29 cellular contexts compared by ENCODE assay signal in the genomic region with DNA sequence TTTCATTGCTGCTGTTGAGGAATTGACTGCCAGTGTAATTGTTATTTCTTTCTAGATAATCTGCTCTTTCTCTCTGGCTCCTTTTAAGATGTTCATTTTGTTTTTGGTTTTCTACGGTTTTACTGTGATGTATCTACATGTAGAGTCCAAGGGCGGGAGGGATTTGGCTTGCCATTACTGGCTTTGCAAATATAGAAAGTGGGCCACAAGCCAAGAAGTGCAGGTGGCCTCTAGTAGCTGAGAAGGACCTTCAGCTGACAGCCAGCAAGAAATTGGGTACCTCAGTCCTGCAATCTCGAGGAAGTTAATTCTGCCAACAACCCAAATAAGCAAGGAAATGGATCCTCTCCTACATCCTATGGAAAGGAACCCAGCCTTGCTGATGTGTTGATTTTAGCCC. TPM values are rescaled to one million over a fixed set of nuclear protein-coding genes. Genes with fewer than 3 reads are reported as not detected.
DNase-seq lines count a peak whose midpoint lies in the region; TF ChIP-seq lines count a peak whose summit lies in the region.
"Had no signal": no experiment of that assay in that cellular context is flagged by ENCODE, and none has a peak within 500 bp of the region (broad histone marks: within the 10 kb centered on the region; RNA-seq: fewer than 3 reads in every experiment).

No MANE protein-coding gene starts in this region.

- no peak for TF ChIP-seq CTCF in prostate gland (IDR thresholded peaks at IDR 0.05)

- peak; percentile 29 for DNase-seq in DMS53 (lab: John Stamatoyannopoulos, UW)
- no peak for DNase-seq in DMS53 treated with DMSO at 0.1 percent for 48 hours (lab: John Stamatoyannopoulos, UW; ENCODE audit: unreplicated experiment)
- peak; percentile 92 for DNase-seq in NCI-H1105 (lab: John Stamatoyannopoulos, UW)
- peak; percentile 83 for DNase-seq in NCI-H748 (lab: John Stamatoyannopoulos, UW; ENCODE audit: unreplicated experiment)
- peak; percentile 5 for DNase-seq in myocyte (ENCODE audit: low read depth)
- DNase-seq in prostate gland (ENCODE audit: low spot score), result no peak
- DNase-seq in amygdala (lab: John Stamatoyannopoulos, UW), result no peak
- no peak for DNase-seq in DMS114 treated with DMSO at 0.1 percent for 48 hours (lab: John Stamatoyannopoulos, UW; ENCODE audit: unreplicated experiment)
- DNase-seq: activated CD4-positive, CD25-positive, alpha-beta regulatory T cell treated with anti-CD3 and anti-CD28 coated beads, Interleukin-2, amount 50 U/mL, for 72 hours; activated CD8-positive, alpha-beta T cell treated with anti-CD3 and anti-CD28 coated beads for 36 hours; anterior cingulate cortex; colonic mucosa; effector CD8-positive, alpha-beta T cell; glutamatergic neuron; IMR-90; islet precursor cell; naive B cell; NCI-H1436; NCI-H226; stimulated activated naive CD4-positive, alpha-beta T cell; T-helper 17 cell; testis had no signal

- no peaks in the 10 kb centered on the region for H3K4me1 ChIP-seq in prostate gland (replicated peaks)
- H3K4me1 ChIP-seq: colonic mucosa, testis had no signal

- H3K36me3 ChIP-seq in prostate gland, result no peaks in the 10 kb centered on the region
- H3K36me3 ChIP-seq: colonic mucosa, neutrophil had no signal

- no peak overlapping the region for H3K4me3 ChIP-seq in prostate gland
- H3K4me3 ChIP-seq: colonic mucosa, testis had no signal

- intact Hi-C loops in prostate gland (cut with DNase I), result no loop called here

- no peak for TF ChIP-seq POLR2A in prostate gland (IDR thresholded peaks at IDR 0.05)

- H3K27ac ChIP-seq in prostate gland, result no peak overlapping the region
- H3K27ac ChIP-seq: colonic mucosa, epithelial cell of prostate, neutrophil, testis had no signal

- H3K27me3 ChIP-seq in prostate gland (replicated peaks; ENCODE audit: insufficient read depth), result no peaks in the 10 kb centered on the region
- H3K27me3 ChIP-seq: colonic mucosa, testis had no signal

- WGBS in prostate gland, result 49% methylated on average over 3 of the region's 3 CpGs

- no peaks in the 10 kb centered on the region for H3K9me3 ChIP-seq in prostate gland
- H3K9me3 ChIP-seq: colonic mucosa, neutrophil, testis had no signal

RNA-seq across cellular contexts. Expression of a gene that starts 42.8 kb away (rescaled TPM):
- total RNA-seq in myocyte (0.03 TPM in 1 of 2 replicates, not detected in the other), prostate gland (under 1 TPM in 1 of 2 donors, not detected in 1; 0.23 TPM)
- not detected for polyA plus RNA-seq in myocyte (2012)
- total RNA-seq: A172; activated T-helper 17 cell treated with anti-CD3 and anti-CD28 coated beads, Interleukin-2, amount 50 U/mL, for 72 hours; colonic mucosa; IMR-90; liver; pulmonary artery endothelial cell; RPMI7951; T-helper 17 cell had no signal
- polyA plus RNA-seq: IMR-90, liver had no signal

Comparison
In these comparisons a context has a peak if more than half of its experiments do, and no peak if none do; other contexts are left out.
1. DNase-seq: peak in DMS53 (single experiment), NCI-H1105 (single experiment), NCI-H748 (single experiment) and myocyte (single experiment); none in DMS53 treated with DMSO at 0.1 percent for 48 hours (single experiment), prostate gland (single experiment), amygdala (0 of 56) and DMS114 treated with DMSO at 0.1 percent for 48 hours (single experiment).